8 cellular contexts compared by ENCODE assay signal in genomic region chr17:62093188-62094155, GRCh38. TPM values are rescaled to one million over a fixed set of nuclear protein-coding genes. Genes with fewer than 3 reads are reported as not detected.
DNase-seq lines count a peak whose midpoint lies in the region; ATAC-seq and TF ChIP-seq lines count a peak whose summit lies in the region.

No MANE protein-coding gene starts in this region.

- H3K4me3 ChIP-seq in smooth muscle cell = no peak overlapping the region

- H2AFZ ChIP-seq in smooth muscle cell (ENCODE audit: low read depth) = no peak overlapping the region

- peak overlapping the region; percentile 43 for H3K9ac ChIP-seq in smooth muscle cell (ENCODE audit: low read depth)

- ATAC-seq in GM19324 (IDR thresholded peaks at IDR 0.05; ENCODE audit: low FRiP score, unreplicated experiment) = peak; percentile 55
- peak; percentile 96 for ATAC-seq in HG03135 (IDR thresholded peaks at IDR 0.05; ENCODE audit: unreplicated experiment)

- no peak overlapping the region for H3K4me2 ChIP-seq in smooth muscle cell

- peak; percentile 28 for DNase-seq in Ammon's horn (ENCODE audit: low spot score)
- DNase-seq in amniotic epithelial cell (ENCODE audit: low read depth) = peak; percentile 89
- no peak for DNase-seq in smooth muscle cell (lab: John Stamatoyannopoulos, UW; ENCODE audit: unreplicated experiment)
- no peak for DNase-seq in AML-193 (lab: John Stamatoyannopoulos, UW)
- DNase-seq in DMS153 treated with DMSO at 0.1 percent for 48 hours (lab: John Stamatoyannopoulos, UW; ENCODE audit: unreplicated experiment) = no peak
- no peak for DNase-seq in NCI-H774 (lab: John Stamatoyannopoulos, UW)

- H3K4me1 ChIP-seq in smooth muscle cell (ENCODE audit: low read depth) = no peaks in the 10 kb centered on the region

- no peak for TF ChIP-seq CTCF in smooth muscle cell (IDR thresholded peaks at IDR 0.05; ENCODE audit: borderline replicate concordance, insufficient read depth, poor library complexity, severe bottlenecking)

- H3K79me2 ChIP-seq in smooth muscle cell (ENCODE audit: low read depth) = no peaks in the 10 kb centered on the region

- no peaks in the 10 kb centered on the region for H4K20me1 ChIP-seq in smooth muscle cell (ENCODE audit: low read depth)

- no peaks in the 10 kb centered on the region for H3F3A ChIP-seq in smooth muscle cell (ENCODE audit: low read depth)

- WGBS in smooth muscle cell (ENCODE audit: low lambda C conversion rate) = 66% methylated on average over 7 of the region's 7 CpGs

- H3K9me3 ChIP-seq in smooth muscle cell (replicated peaks; ENCODE audit: low read depth) = no peaks in the 10 kb centered on the region

- no peaks in the 10 kb centered on the region for H3K36me3 ChIP-seq in smooth muscle cell (ENCODE audit: low read depth)

- H3K27me3 ChIP-seq in smooth muscle cell (ENCODE audit: low read depth) = no peaks in the 10 kb centered on the region

- H3K27ac ChIP-seq in smooth muscle cell (ENCODE audit: low read depth) = peak overlapping the region; percentile 89

RNA-seq across cellular contexts. Expression of gene MED13, which starts 28.4 kb away (rescaled TPM):
- 48.0 and 50.0 TPM in 2 replicates for total RNA-seq in smooth muscle cell
- polyA plus RNA-seq in smooth muscle cell = 3.2 and 4.2 TPM in 2 replicates

Comparison
In these comparisons a context has a peak if more than half of its experiments do, and no peak if none do; other contexts are left out.
1. DNase-seq: peak in Ammon's horn (single experiment) and amniotic epithelial cell (single experiment); none in smooth muscle cell (single experiment), AML-193 (0 of 2), DMS153 treated with DMSO at 0.1 percent for 48 hours (single experiment) and NCI-H774 (single experiment).